Comparison of ENCODE assay signal across 2 cellular contexts in the genomic region with DNA sequence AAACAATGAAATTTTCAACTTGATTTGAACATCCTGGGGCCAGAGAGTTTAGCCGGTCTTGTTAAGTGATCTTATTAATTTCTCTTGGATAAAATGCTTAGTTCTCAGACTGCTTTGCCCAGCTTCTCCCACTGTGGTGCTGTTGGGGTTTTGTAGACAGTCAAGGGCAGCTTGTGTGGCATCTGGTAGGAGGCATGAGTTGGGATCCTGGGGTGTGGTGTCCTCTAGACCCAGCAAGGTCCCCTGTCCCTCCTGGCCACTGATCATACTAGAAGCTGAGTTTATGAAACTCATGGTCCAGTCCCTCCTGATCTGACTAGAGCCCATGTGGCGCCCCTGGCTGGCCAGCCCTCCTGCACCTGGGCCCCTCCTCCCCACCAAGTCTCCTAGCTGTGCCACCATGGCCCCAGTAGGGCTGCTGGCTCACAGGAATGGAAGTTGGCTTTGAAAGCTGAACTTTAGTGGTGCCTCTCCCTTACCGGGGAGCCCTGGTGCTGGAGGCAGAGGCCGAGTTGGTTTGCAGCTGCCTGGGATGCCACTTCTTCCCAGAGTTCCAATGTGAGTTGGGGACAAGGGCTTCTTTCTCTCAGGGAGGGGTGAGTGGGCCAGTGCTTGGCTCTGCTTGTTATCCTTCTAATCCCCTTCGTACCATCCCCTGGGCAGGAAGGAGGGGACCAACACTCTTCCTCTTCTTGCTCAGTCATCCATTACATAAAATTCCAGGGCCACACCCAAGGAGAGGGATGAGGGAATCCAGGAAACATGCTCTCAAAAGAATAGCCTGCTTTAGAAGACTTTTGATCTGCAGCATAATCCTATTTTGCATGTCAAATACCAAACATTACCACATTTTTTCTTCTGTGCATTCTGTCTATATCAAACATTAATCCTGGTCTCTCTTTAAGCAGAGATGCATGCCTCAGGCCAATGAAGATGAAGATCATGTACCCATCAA.
TF ChIP-seq lines count a peak whose summit lies in the region.

No MANE protein-coding gene starts in this region.

TF ChIP-seq in K562, 482 proteins besides CTCF, POLR2A, EP300 and RAD21 (continued from another document):
- TF ChIP-seq, protein P1, sequence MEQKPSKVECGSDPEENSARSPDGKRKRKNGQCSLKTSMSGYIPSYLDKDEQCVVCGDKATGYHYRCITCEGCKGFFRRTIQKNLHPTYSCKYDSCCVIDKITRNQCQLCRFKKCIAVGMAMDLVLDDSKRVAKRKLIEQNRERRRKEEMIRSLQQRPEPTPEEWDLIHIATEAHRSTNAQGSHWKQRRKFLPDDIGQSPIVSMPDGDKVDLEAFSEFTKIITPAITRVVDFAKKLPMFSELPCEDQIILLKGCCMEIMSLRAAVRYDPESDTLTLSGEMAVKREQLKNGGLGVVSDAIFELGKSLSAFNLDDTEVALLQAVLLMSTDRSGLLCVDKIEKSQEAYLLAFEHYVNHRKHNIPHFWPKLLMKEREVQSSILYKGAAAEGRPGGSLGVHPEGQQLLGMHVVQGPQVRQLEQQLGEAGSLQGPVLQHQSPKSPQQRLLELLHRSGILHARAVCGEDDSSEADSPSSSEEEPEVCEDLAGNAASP (IDR thresholded peaks at IDR 0.05): no peak
- TF ChIP-seq PTRF (tag; IDR thresholded peaks at IDR 0.05) (no peak), ZNF830 (CRISPR knock-in tag; IDR thresholded peaks at IDR 0.05) (no peak), ZFP36 (IDR thresholded peaks at IDR 0.05; ENCODE audit: low read depth, low read length, partially characterized antibody) (no peak), TCF15 (CRISPR knock-in tag; IDR thresholded peaks at IDR 0.05) (no peak), ZNF354B (CRISPR knock-in tag; IDR thresholded peaks at IDR 0.05) (no peak), RUNX1 (IDR thresholded peaks at IDR 0.05; ENCODE audit: low read depth) (no peak), ZNF76 (CRISPR knock-in tag; IDR thresholded peaks at IDR 0.05; ENCODE audit: borderline replicate concordance) (no peak), ATF7 (IDR thresholded peaks at IDR 0.05) (no peak)
TF ChIP-seq in K562: peak in this region for 0.

TF ChIP-seq in WTC11, 78 proteins besides CTCF, POLR2A, EP300 and RAD21:
- TF ChIP-seq IRF1 (CRISPR knock-in tag; IDR thresholded peaks at IDR 0.05): no peak
